Comparison of ENCODE assay signal across 8 cellular contexts in genomic region chr19:48330012-48330681, GRCh38. TPM values are rescaled to one million over a fixed set of nuclear protein-coding genes. Genes with fewer than 3 reads are reported as not detected.
DNase-seq lines count a peak whose midpoint lies in the region; ATAC-seq and TF ChIP-seq lines count a peak whose summit lies in the region.

No MANE protein-coding gene starts in this region.

- peak; percentile 23 for ATAC-seq in HG03108 (IDR thresholded peaks at IDR 0.05; ENCODE audit: unreplicated experiment)
- peak; percentile 34 to 37 for ATAC-seq in naive B cell (ENCODE audit: low read depth in 2 of 2)
- ATAC-seq in stimulated activated memory B cell treated with anti-CD40 and anti-IgM and Interleukin-4, amounts not matched to agents 10 μg/mL and 1 μg/mL and 100 μg/mL, for 72 hours, result peak; percentile 64
- no peak for ATAC-seq in HG03378 (IDR thresholded peaks at IDR 0.05; ENCODE audit: unreplicated experiment)

- DNase-seq in DMS79 treated with DMSO at 0.1 percent for 48 hours (lab: John Stamatoyannopoulos, UW) (peak; percentile 95), NCI-H526 treated with DMSO at 0.1 percent for 48 hours (lab: John Stamatoyannopoulos, UW) (peak; percentile 79), endothelial cell (ENCODE audit: low spot score) (peak; percentile 77), naive B cell (peak; percentile 87)
- DNase-seq in activated CD8-positive, alpha-beta memory T cell treated with anti-CD3 and anti-CD28 coated beads, Interleukin-2, amount 50 U/mL, for 24 hours (ENCODE audit: extremely low read depth), result peak; percentile 60

- H3K9me3 Mint-ChIP-seq in endothelial cell (ENCODE audit: unreplicated experiment) (no peaks in the 10 kb centered on the region), naive B cell (peaks cover 0 to 2% (median 0%) of the 10 kb centered on the region in 7 donors)
- H3K9me3 Mint-ChIP-seq in stimulated activated memory B cell treated with anti-CD40 and anti-IgM and Interleukin-4, amounts not matched to agents 10 μg/mL and 1 μg/mL and 100 μg/mL, for 72 hours, result no peaks in the 10 kb centered on the region

- H3K36me3 Mint-ChIP-seq in endothelial cell (ENCODE audit: low read depth, unreplicated experiment) (no peaks in the 10 kb centered on the region), naive B cell (peaks cover 0 to 17% of the 10 kb centered on the region in 2 donors)
- peaks cover 49% of the 10 kb centered on the region for H3K36me3 Mint-ChIP-seq in stimulated activated memory B cell treated with anti-CD40 and anti-IgM and Interleukin-4, amounts not matched to agents 10 μg/mL and 1 μg/mL and 100 μg/mL, for 72 hours

- peaks cover 24% of the 10 kb centered on the region for H3K4me1 Mint-ChIP-seq in endothelial cell (ENCODE audit: unreplicated experiment)
- peaks cover 58 to 88% (median 80%) of the 10 kb centered on the region in 3 donors for H3K4me1 Mint-ChIP-seq in naive B cell
- peaks cover 89% of the 10 kb centered on the region for H3K4me1 Mint-ChIP-seq in stimulated activated memory B cell treated with anti-CD40 and anti-IgM and Interleukin-4, amounts not matched to agents 10 μg/mL and 1 μg/mL and 100 μg/mL, for 72 hours

- peak overlapping the region; percentile 88 for H3K27ac Mint-ChIP-seq in endothelial cell (ENCODE audit: unreplicated experiment)
- H3K27ac Mint-ChIP-seq in naive B cell, result peak overlapping the region; percentile 93 to 96 (median 96)
- H3K27ac Mint-ChIP-seq in stimulated activated memory B cell treated with anti-CD40 and anti-IgM and Interleukin-4, amounts not matched to agents 10 μg/mL and 1 μg/mL and 100 μg/mL, for 72 hours, result peak overlapping the region; percentile 97

- no peak for TF ChIP-seq CTCF in endothelial cell (IDR thresholded peaks at IDR 0.05; ENCODE audit: unreplicated experiment)

- peaks cover 8% of the 10 kb centered on the region for H3K27me3 Mint-ChIP-seq in endothelial cell (ENCODE audit: unreplicated experiment)
- H3K27me3 Mint-ChIP-seq in naive B cell, result no peaks in the 10 kb centered on the region
- H3K27me3 Mint-ChIP-seq in stimulated activated memory B cell treated with anti-CD40 and anti-IgM and Interleukin-4, amounts not matched to agents 10 μg/mL and 1 μg/mL and 100 μg/mL, for 72 hours, result no peaks in the 10 kb centered on the region

- H3K4me3 Mint-ChIP-seq in endothelial cell (ENCODE audit: unreplicated experiment) (peak overlapping the region; percentile 91), naive B cell (peak overlapping the region; percentile 85 to 95 (median 90))
- H3K4me3 Mint-ChIP-seq in stimulated activated memory B cell treated with anti-CD40 and anti-IgM and Interleukin-4, amounts not matched to agents 10 μg/mL and 1 μg/mL and 100 μg/mL, for 72 hours, result peak overlapping the region; percentile 81

RNA-seq across cellular contexts. Expression of gene EMP3, which starts 4.8 kb away (rescaled TPM):
- total RNA-seq in endothelial cell (ENCODE audit: unreplicated experiment), result 10.0 TPM
- 100 to 1,000 TPM; 305 to 450 (median 425) TPM for polyA plus RNA-seq in naive B cell (ENCODE audit: low read depth in 6 of 6)

RNA-seq across cellular contexts. Expression of gene TMEM143, which starts 33.6 kb away (rescaled TPM):
- 8.5 TPM for total RNA-seq in endothelial cell (ENCODE audit: unreplicated experiment)
- 10 to 100 TPM in 1 of 6 donors, 1 to 10 TPM in 5; 3.9 to 12.1 (median 5.9) TPM for polyA plus RNA-seq in naive B cell (ENCODE audit: low read depth in 6 of 6)

RNA-seq across cellular contexts. Expression of gene SYNGR4, which starts 34.0 kb away (rescaled TPM):
- total RNA-seq in endothelial cell (ENCODE audit: unreplicated experiment), result not detected
- polyA plus RNA-seq in naive B cell (ENCODE audit: low read depth in 6 of 6), result not detected
